8 cellular contexts compared by ENCODE assay signal in genomic region chr10:69392481-69393000, GRCh38. TPM values are rescaled to one million over a fixed set of nuclear protein-coding genes. Genes with fewer than 3 reads are reported as not detected.
A peak's percentile ranks its signal among the peaks of the same experiment; 100 is the strongest.
DNase-seq lines count a peak whose midpoint lies in the region; ATAC-seq and TF ChIP-seq lines count a peak whose summit lies in the region.

No MANE protein-coding gene starts in this region.

- POLR2A ChIA-PET in activated CD4-positive, alpha-beta memory T cell treated with anti-CD3 and anti-CD28 coated beads, Interleukin-2, amount 10 ng/mL, durations not matched to agents 7 days and 5 days (lab: Charles Lee): interaction anchor here (0.6 to 1.7 kb wide), 4 partner anchors 16 to 153 kb away, joined by 3 to 9 read pairs (median 4); no protein-coding TSS in a partner anchor

- H3K4me3 ChIP-seq in AG10803 (ENCODE audit: low read length): no peak overlapping the region

- no peak overlapping the region for H3K4me3 Mint-ChIP-seq in activated CD4-positive, alpha-beta memory T cell treated with anti-CD3 and anti-CD28 coated beads, Interleukin-2, amount 10 ng/mL, durations not matched to agents 7 days and 5 days
- no peak overlapping the region for H3K4me3 Mint-ChIP-seq in memory B cell

- no peaks in the 10 kb centered on the region for H3K27me3 Mint-ChIP-seq in activated CD4-positive, alpha-beta memory T cell treated with anti-CD3 and anti-CD28 coated beads, Interleukin-2, amount 10 ng/mL, durations not matched to agents 7 days and 5 days
- H3K27me3 Mint-ChIP-seq in memory B cell: no peaks in the 10 kb centered on the region

- peak overlapping the region; percentile 67 for H3K27ac Mint-ChIP-seq in activated CD4-positive, alpha-beta memory T cell treated with anti-CD3 and anti-CD28 coated beads, Interleukin-2, amount 10 ng/mL, durations not matched to agents 7 days and 5 days
- H3K27ac Mint-ChIP-seq in memory B cell: no peak overlapping the region

- H3K4me1 Mint-ChIP-seq in activated CD4-positive, alpha-beta memory T cell treated with anti-CD3 and anti-CD28 coated beads, Interleukin-2, amount 10 ng/mL, durations not matched to agents 7 days and 5 days: peaks cover 32% of the 10 kb centered on the region
- H3K4me1 Mint-ChIP-seq in memory B cell: peaks cover 19% of the 10 kb centered on the region

- ATAC-seq in GM18873 (IDR thresholded peaks at IDR 0.05; ENCODE audit: low FRiP score, unreplicated experiment): peak; percentile 76
- peak; percentile 74 for ATAC-seq in HG03378 (IDR thresholded peaks at IDR 0.05; ENCODE audit: unreplicated experiment)
- ATAC-seq in memory B cell (ENCODE audit: low read depth): peak; percentile 99

- CTCF ChIA-PET in activated CD4-positive, alpha-beta memory T cell treated with anti-CD3 and anti-CD28 coated beads, Interleukin-2, amount 10 ng/mL, durations not matched to agents 7 days and 5 days (lab: Charles Lee): interaction anchor here (0.6 to 6.6 kb wide), 29 partner anchors 10 to 405 kb away, joined by 3 to 101 read pairs (median 4); partner anchors contain the start of gene SUPV3L1

- peak; percentile 99 for TF ChIP-seq CTCF in AG10803 (conservative IDR thresholded peaks at IDR 0.05; ENCODE audit: low read length)

- peaks cover 61% of the 10 kb centered on the region for H3K36me3 Mint-ChIP-seq in activated CD4-positive, alpha-beta memory T cell treated with anti-CD3 and anti-CD28 coated beads, Interleukin-2, amount 10 ng/mL, durations not matched to agents 7 days and 5 days (ENCODE audit: low read depth)
- peaks cover 21% of the 10 kb centered on the region for H3K36me3 Mint-ChIP-seq in memory B cell

- H3K9me3 Mint-ChIP-seq in activated CD4-positive, alpha-beta memory T cell treated with anti-CD3 and anti-CD28 coated beads, Interleukin-2, amount 10 ng/mL, durations not matched to agents 7 days and 5 days: no peaks in the 10 kb centered on the region
- H3K9me3 Mint-ChIP-seq in memory B cell: no peaks in the 10 kb centered on the region

- peak; percentile 75 for DNase-seq in AG10803 (ENCODE audit: low read depth)
- DNase-seq in NCI-H748 (lab: John Stamatoyannopoulos, UW; ENCODE audit: unreplicated experiment): peak; percentile 78
- DNase-seq in activated CD4-positive, alpha-beta memory T cell treated with anti-CD3 and anti-CD28 coated beads, Interleukin-2, amount 10 ng/mL, durations not matched to agents 7 days and 5 days: peak; percentile 88
- DNase-seq in effector CD4-positive, alpha-beta T cell: peak; percentile 72
- peak; percentile 77 to 81 for DNase-seq in memory B cell (ENCODE audit: low spot score in 2 of 2)
- peak; percentile 61 to 63 for DNase-seq in stimulated activated CD8-positive, alpha-beta memory T cell treated with anti-CD3 and anti-CD28 coated beads, Interleukin-15, amount 100 ng/mL, for 48 hours (ENCODE audit: low read depth in 2 of 2)

RNA-seq across cellular contexts. Expression of gene TACR2, which starts 24.2 kb away (rescaled TPM):
- not detected for total RNA-seq in activated CD4-positive, alpha-beta memory T cell treated with anti-CD3 and anti-CD28 coated beads, Interleukin-2, amount 10 ng/mL, durations not matched to agents 7 days and 5 days

RNA-seq across cellular contexts. Expression of gene TSPAN15, which starts 58.7 kb away (rescaled TPM):
- total RNA-seq in activated CD4-positive, alpha-beta memory T cell treated with anti-CD3 and anti-CD28 coated beads, Interleukin-2, amount 10 ng/mL, durations not matched to agents 7 days and 5 days: 1 to 10 TPM; 9.0 to 9.1 TPM
